Comparison of ENCODE assay signal across 14 cellular contexts in genomic region chr9:11893331-11893730, GRCh38.
"Had no signal": no experiment of that assay in that cellular context is flagged by ENCODE, and none has a peak within 500 bp of the region (broad histone marks: within the 10 kb centered on the region; RNA-seq: fewer than 3 reads in every experiment).

No MANE protein-coding gene starts in this region.

- H3K27ac ChIP-seq: skin epidermis, tibial artery, vagina had no signal

- DNase-seq: activated CD4-positive, alpha-beta T cell treated with anti-CD3 and anti-CD28 coated beads, Interleukin-2, amount 50 U/mL, for 48 hours; activated gamma-delta T cell; activated T-cell treated with anti-CD3 and anti-CD28 coated beads, Interleukin-2, amount 50 U/mL, for 4 hours; anterior cingulate cortex; dermis blood vessel endothelial cell; erythroblast; foreskin melanocyte; head of caudate nucleus; kidney; retina; T-helper 2 cell; tibial artery had no signal

- H3K36me3 ChIP-seq: tibial artery, vagina had no signal

- H3K27me3 ChIP-seq: tibial artery, vagina had no signal

- H3K4me3 ChIP-seq: skin epidermis, tibial artery, vagina had no signal
